Comparison of ENCODE assay signal across 8 cellular contexts in genomic region chr13:94549241-94550029, GRCh38. TPM values are rescaled to one million over a fixed set of nuclear protein-coding genes. Genes with fewer than 3 reads are reported as not detected.
DNase-seq lines count a peak whose midpoint lies in the region; ATAC-seq and TF ChIP-seq lines count a peak whose summit lies in the region.

No MANE protein-coding gene starts in this region.

- H3K4me1 Mint-ChIP-seq in T-cell = peaks cover 19 to 30% (median 22%) of the 10 kb centered on the region in 3 donors

- TF ChIP-seq CTCF in GM12875 (IDR thresholded peaks at IDR 0.05; ENCODE audit: borderline replicate concordance, insufficient read depth, low read depth, low read length) = no peak
- peak; percentile 4 for TF ChIP-seq CTCF in upper lobe of right lung (IDR thresholded peaks at IDR 0.05)

- no peaks in the 10 kb centered on the region for H3K36me3 ChIP-seq in upper lobe of right lung

- CTCF ChIA-PET in T-cell (lab: Charles Lee) = interaction anchor here (0.6 to 2.4 kb wide), 12 partner anchors 11 to 161 kb away, joined by 3 to 14 read pairs (median 4); partner anchors contain the start of gene TGDS (in 1 of the 2)

- H3K27ac ChIP-seq in upper lobe of right lung = peak overlapping the region; percentile 95

- H3K4me3 Mint-ChIP-seq in T-cell = peak overlapping the region; percentile 79 to 92 (median 89)

- peak; percentile 90 for DNase-seq in NCI-H1436 treated with DMSO at 0.1 percent for 48 hours (lab: John Stamatoyannopoulos, UW)
- peak; percentile 84 to 95 (median 90) for DNase-seq in T-cell
- DNase-seq in amniotic epithelial cell (ENCODE audit: low read depth) = peak; percentile 95
- peak; percentile 95 for DNase-seq in left cardiac atrium
- DNase-seq in posterior vena cava (ENCODE audit: low spot score) = peak; percentile 98
- peak; percentile 97 for DNase-seq in upper lobe of right lung

- no peaks in the 10 kb centered on the region for H3K9me3 ChIP-seq in upper lobe of right lung

- peak overlapping the region; percentile 96 to 99 for H3K27ac Mint-ChIP-seq in T-cell

- ATAC-seq in HG02798 (IDR thresholded peaks at IDR 0.05; ENCODE audit: poor library complexity, unreplicated experiment) (peak; percentile 92), T-cell (replicated peaks in 1 of 4) (peak; percentile 89 to 93 (median 93)), left cardiac atrium (peak; percentile 96 to 97), upper lobe of right lung (peak; percentile 95)

- intact Hi-C loops in left cardiac atrium (cut with DNase I) (loop anchor here in 1 of 2 donors (2.0 kb wide), 1 partner anchor 47 kb away; the partner anchor contains the start of gene TGDS), posterior vena cava (cut with DNase I) (no loop called here), upper lobe of right lung (cut with DNase I) (no loop called here)

- H3K4me3 ChIP-seq in GM12875 (ENCODE audit: low read depth, low read length) = peak overlapping the region; percentile 72
- H3K4me3 ChIP-seq in upper lobe of right lung = peak overlapping the region; percentile 79

- peaks cover 0 to 5% (median 2%) of the 10 kb centered on the region in 3 donors for H3K9me3 Mint-ChIP-seq in T-cell

- peaks cover 7% of the 10 kb centered on the region for H3K4me1 ChIP-seq in upper lobe of right lung

- no peaks in the 10 kb centered on the region for H3K27me3 ChIP-seq in upper lobe of right lung

- POLR2A ChIA-PET in T-cell (lab: Charles Lee) = interaction anchor here (0.6 to 1.6 kb wide), 4 partner anchors 36 to 1127 kb away, joined by 3 to 8 read pairs (median 3); partner anchors contain the start of genes DNAJC3 (in 1 of the 2) and TGDS (in 1 of the 2)

- peaks cover 5% of the 10 kb centered on the region for H3K36me3 Mint-ChIP-seq in T-cell

- peaks cover 3 to 4% of the 10 kb centered on the region in 2 donors for H3K27me3 Mint-ChIP-seq in T-cell

RNA-seq across cellular contexts. Expression of gene TGDS, which starts 46.5 kb away (rescaled TPM):
- 10 to 100 TPM in 3 of 5 donors, 1 to 10 TPM in 2; 5.6 to 16.4 (median 12.9) TPM for total RNA-seq in T-cell
- total RNA-seq in left cardiac atrium = 1 to 10 TPM; 4.8 to 6.0 TPM
- 1 to 10 TPM; 7.4 to 7.6 TPM for total RNA-seq in posterior vena cava
- total RNA-seq in upper lobe of right lung = 9.4 TPM

RNA-seq across cellular contexts. Expression of gene GPR180, which starts 52.2 kb away (rescaled TPM):
- 1 to 10 TPM; 2.0 to 4.0 (median 3.4) TPM for total RNA-seq in T-cell
- total RNA-seq in left cardiac atrium = 1 to 10 TPM; 4.9 TPM
- total RNA-seq in posterior vena cava = 1 to 10 TPM; 5.4 to 6.5 TPM
- total RNA-seq in upper lobe of right lung = 6.0 TPM

Comparison
In these comparisons a context has a peak if more than half of its experiments do, and no peak if none do; other contexts are left out.
1. Peak in every context shown above with its lines: DNase-seq, ATAC-seq, H3K4me3 ChIP-seq and H3K27ac ChIP-seq.